In the genomic region with DNA sequence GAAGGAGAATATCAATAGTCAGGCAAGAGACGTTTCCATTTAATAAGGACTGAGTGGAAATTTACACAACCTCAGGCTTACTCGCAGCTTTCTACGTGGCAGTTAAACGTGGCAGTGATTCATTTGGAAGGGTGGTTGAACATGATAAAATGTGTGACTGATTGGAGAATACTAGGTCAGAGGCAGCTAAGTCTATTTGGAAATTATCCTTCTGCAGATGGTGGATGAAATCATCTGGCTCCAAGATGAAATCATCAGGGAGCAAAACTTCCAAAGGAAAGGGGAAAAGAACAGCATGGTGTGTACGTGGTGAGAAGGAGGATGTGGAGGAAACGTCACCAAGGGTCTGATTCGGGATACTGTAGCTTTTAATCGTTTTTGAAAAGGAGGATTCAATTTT, we compare ENCODE assay signal across 13 cellular contexts. TPM values are rescaled to one million over a fixed set of nuclear protein-coding genes. Genes with fewer than 3 reads are reported as not detected.
A peak's percentile ranks its signal among the peaks of the same experiment; 100 is the strongest.
DNase-seq lines count a peak whose midpoint lies in the region; ATAC-seq and TF ChIP-seq lines count a peak whose summit lies in the region.
"Had no signal": no experiment of that assay in that cellular context is flagged by ENCODE, and none has a peak within 500 bp of the region (broad histone marks: within the 10 kb centered on the region; RNA-seq: fewer than 3 reads in every experiment).

No MANE protein-coding gene starts in this region.

- H3K27me3 ChIP-seq in BJ (ENCODE audit: control insufficient read depth, insufficient read depth, low read length) (no peaks in the 10 kb centered on the region), left ventricle myocardium inferior (ENCODE audit: low read depth) (no peaks in the 10 kb centered on the region), smooth muscle cell (ENCODE audit: low read depth) (no peaks in the 10 kb centered on the region), dorsolateral prefrontal cortex (no peaks in the 10 kb centered on the region)

- CTCF ChIA-PET in BJ (lab: Yijun Ruan, JAX), result no interaction called here
- CTCF ChIA-PET in activated CD8-positive, alpha-beta T cell treated with anti-CD3 and anti-CD28 coated beads for 36 hours (lab: Charles Lee), result no interaction called here

- H3K4me3 Mint-ChIP-seq in activated CD8-positive, alpha-beta T cell treated with anti-CD3 and anti-CD28 coated beads for 36 hours, result no peak overlapping the region

- H3K27ac Mint-ChIP-seq in activated CD8-positive, alpha-beta T cell treated with anti-CD3 and anti-CD28 coated beads for 36 hours, result no peak overlapping the region

- no peaks in the 10 kb centered on the region for H3K4me1 ChIP-seq in left ventricle myocardium inferior
- peaks cover 26% of the 10 kb centered on the region for H3K4me1 ChIP-seq in smooth muscle cell (ENCODE audit: low read depth)
- H3K4me1 ChIP-seq: prostate gland had no signal

- no peaks in the 10 kb centered on the region for H4K20me1 ChIP-seq in smooth muscle cell (ENCODE audit: low read depth)

- TF ChIP-seq CTCF in BJ (IDR thresholded peaks at IDR 0.05; ENCODE audit: insufficient read depth, low read depth, low read length), result no peak
- TF ChIP-seq CTCF in left ventricle myocardium inferior (IDR thresholded peaks at IDR 0.05; ENCODE audit: borderline replicate concordance), result no peak
- TF ChIP-seq CTCF in smooth muscle cell (IDR thresholded peaks at IDR 0.05; ENCODE audit: borderline replicate concordance, insufficient read depth, poor library complexity, severe bottlenecking), result no peak
- no peak for TF ChIP-seq CTCF in dorsolateral prefrontal cortex (IDR thresholded peaks at IDR 0.05 in 54 of 56, conservative IDR thresholded peaks at IDR 0.05 in 2 of 56; ENCODE audit: low read depth in 1 of 56, partially characterized antibody in 56 of 56)
- no peak for TF ChIP-seq CTCF in activated CD8-positive, alpha-beta T cell treated with anti-CD3 and anti-CD28 coated beads for 36 hours (IDR thresholded peaks at IDR 0.05)

- no peaks in the 10 kb centered on the region for H3K36me3 Mint-ChIP-seq in activated CD8-positive, alpha-beta T cell treated with anti-CD3 and anti-CD28 coated beads for 36 hours (ENCODE audit: low read depth)

- peaks cover 11% of the 10 kb centered on the region for H3K27me3 Mint-ChIP-seq in activated CD8-positive, alpha-beta T cell treated with anti-CD3 and anti-CD28 coated beads for 36 hours

- 27% methylated on average over 8 of the region's 8 CpGs for WGBS in smooth muscle cell (ENCODE audit: low lambda C conversion rate)

- no peaks in the 10 kb centered on the region for H3K9me3 Mint-ChIP-seq in activated CD8-positive, alpha-beta T cell treated with anti-CD3 and anti-CD28 coated beads for 36 hours

- H3K79me2 ChIP-seq in smooth muscle cell (ENCODE audit: low read depth), result no peaks in the 10 kb centered on the region

- no peaks in the 10 kb centered on the region for H3K36me3 ChIP-seq in BJ (ENCODE audit: control insufficient read depth, insufficient read depth, low read length)
- no peaks in the 10 kb centered on the region for H3K36me3 ChIP-seq in left ventricle myocardium inferior
- H3K36me3 ChIP-seq in smooth muscle cell (ENCODE audit: low read depth), result no peaks in the 10 kb centered on the region
- H3K36me3 ChIP-seq: prostate gland had no signal

- H3K4me1 Mint-ChIP-seq in activated CD8-positive, alpha-beta T cell treated with anti-CD3 and anti-CD28 coated beads for 36 hours (ENCODE audit: low read depth), result no peaks in the 10 kb centered on the region

- intact Hi-C loops in left ventricle myocardium inferior (cut with micrococcal nuclease) (no loop called here), dorsolateral prefrontal cortex (cut with DNase I) (no loop called here)
- intact Hi-C loops in activated CD8-positive, alpha-beta T cell treated with anti-CD3 and anti-CD28 coated beads for 36 hours (cut with micrococcal nuclease), result no loop called here

- H3F3A ChIP-seq in smooth muscle cell (ENCODE audit: low read depth), result peaks cover 66% of the 10 kb centered on the region

- peak overlapping the region; percentile 60 for H3K4me2 ChIP-seq in smooth muscle cell

- peak overlapping the region; percentile 94 for H3K9ac ChIP-seq in smooth muscle cell (ENCODE audit: low read depth)

- POLR2A ChIA-PET in BJ (lab: Charles Lee), result interaction anchor here (0.6 to 1.5 kb wide), 2 partner anchors 38 to 39 kb away, joined by 4 read pairs; no protein-coding TSS in a partner anchor
- POLR2A ChIA-PET in activated CD8-positive, alpha-beta T cell treated with anti-CD3 and anti-CD28 coated beads for 36 hours (lab: Charles Lee), result no interaction called here

- ATAC-seq in activated CD8-positive, alpha-beta T cell treated with anti-CD3 and anti-CD28 coated beads for 36 hours, result no peak

- H3K4me3 ChIP-seq in BJ (ENCODE audit: low read depth, low read length) (no peak overlapping the region), left ventricle myocardium inferior (no peak overlapping the region), smooth muscle cell (no peak overlapping the region), dorsolateral prefrontal cortex (no peak overlapping the region)
- H3K4me3 ChIP-seq: prostate gland had no signal

- peak; percentile 87 for DNase-seq in BJ (ENCODE audit: low read depth)
- peak; percentile 99 for DNase-seq in amniotic epithelial cell (ENCODE audit: low read depth)
- no peak for DNase-seq in left ventricle myocardium inferior
- DNase-seq in smooth muscle cell (lab: John Stamatoyannopoulos, UW; ENCODE audit: unreplicated experiment), result no peak
- no peak for DNase-seq in NCI-H1694 treated with DMSO at 0.1 percent for 48 hours (lab: John Stamatoyannopoulos, UW)
- DNase-seq in activated CD8-positive, alpha-beta memory T cell treated with anti-CD3 and anti-CD28 coated beads, Interleukin-2, amount 50 U/mL, for 4 hours, result no peak
- DNase-seq in dorsolateral prefrontal cortex, result no peak
- no peak for DNase-seq in activated CD8-positive, alpha-beta T cell treated with anti-CD3 and anti-CD28 coated beads for 36 hours
- DNase-seq: activated CD4-positive, alpha-beta T cell treated with anti-CD3 and anti-CD28 coated beads, Interleukin-2, amount 50 U/mL, for 48 hours; NCI-H69 had no signal

- H3K9me3 ChIP-seq in left ventricle myocardium inferior (replicated peaks) (no peaks in the 10 kb centered on the region), smooth muscle cell (replicated peaks; ENCODE audit: low read depth) (no peaks in the 10 kb centered on the region)
- H3K9me3 ChIP-seq: prostate gland had no signal

- no peak overlapping the region for H2AFZ ChIP-seq in smooth muscle cell (ENCODE audit: low read depth)

- H3K27ac ChIP-seq in left ventricle myocardium inferior (replicated peaks) (peak overlapping the region; percentile 80), smooth muscle cell (ENCODE audit: low read depth) (peak overlapping the region; percentile 99), dorsolateral prefrontal cortex (peak overlapping the region in 21 of 59 donors; percentile 11 to 69 (median 34))
- H3K27ac ChIP-seq: epithelial cell of prostate, HL-60, prostate gland had no signal

RNA-seq across cellular contexts. Expression of a gene that starts 47.8 kb away (rescaled TPM):
- polyA plus RNA-seq in BJ (2011; rRNA removed) (1,215 and 1,450 TPM in 2 replicates), smooth muscle cell (9,077 and 11,807 TPM in 2 replicates)
- 828 and 1,001 TPM in 2 replicates for polyA minus RNA-seq in BJ (2011; rRNA and poly(A)+ RNA removed)
- total RNA-seq in left ventricle myocardium inferior (98.5 TPM), smooth muscle cell (10,359 and 12,824 TPM in 2 replicates), dorsolateral prefrontal cortex (10 to 100 TPM in 4 of 120 experiments, 1 to 10 TPM in 73, under 1 TPM in 43; 0.20 to 24.0 (median 1.6) TPM)
- not detected for total RNA-seq in activated CD8-positive, alpha-beta T cell treated with anti-CD3 and anti-CD28 coated beads for 36 hours

Comparison
In these comparisons a context has a peak if more than half of its experiments do, and no peak if none do; other contexts are left out.
1. DNase-seq: peak in BJ (single experiment) and amniotic epithelial cell (single experiment); none in left ventricle myocardium inferior (single experiment), smooth muscle cell (single experiment), NCI-H1694 treated with DMSO at 0.1 percent for 48 hours (single experiment), activated CD8-positive, alpha-beta memory T cell treated with anti-CD3 and anti-CD28 coated beads, Interleukin-2, amount 50 U/mL, for 4 hours (single experiment), dorsolateral prefrontal cortex (0 of 10) and activated CD8-positive, alpha-beta T cell treated with anti-CD3 and anti-CD28 coated beads for 36 hours (single experiment).
2. RNA of a gene that starts 47.8 kb away (total RNA-seq): 10,359 to 12,824 TPM in smooth muscle cell; 98.5 TPM in left ventricle myocardium inferior (single experiment), 0.20 to 24.0 TPM in dorsolateral prefrontal cortex and not detected in activated CD8-positive, alpha-beta T cell treated with anti-CD3 and anti-CD28 coated beads for 36 hours; every median in the first group is over 100 times any median in the second.